Comparison of ENCODE assay signal across 10 cellular contexts in genomic region chr10:11335167-11335652, GRCh38.
DNase-seq lines count a peak whose midpoint lies in the region; ATAC-seq and TF ChIP-seq lines count a peak whose summit lies in the region.
"Had no signal": no experiment of that assay in that cellular context is flagged by ENCODE, and none has a peak within 500 bp of the region (broad histone marks: within the 10 kb centered on the region; RNA-seq: fewer than 3 reads in every experiment).

No MANE protein-coding gene starts in this region.

- ATAC-seq in stimulated activated effector memory CD8-positive, alpha-beta T cell treated with anti-CD3 and anti-CD28 coated beads, Interleukin-12 subunit alpha, Interleukin-12 subunit beta, amount 100 ng/mL, for 72 hours, result no peak

- H3K4me3 ChIP-seq in OCI-LY3 (ENCODE audit: low read length) (no peak overlapping the region), fibroblast of villous mesenchyme (ENCODE audit: low read depth, low read length) (no peak overlapping the region)
- H3K4me3 ChIP-seq: adrenal gland, skin epidermis had no signal

- H3K4me3 Mint-ChIP-seq in stimulated activated effector memory CD8-positive, alpha-beta T cell treated with anti-CD3 and anti-CD28 coated beads, Interleukin-12 subunit alpha, Interleukin-12 subunit beta, amount 100 ng/mL, for 72 hours, result no peak overlapping the region

- in situ Hi-C loops in G401 (cut with HindIII; ENCODE audit: low sequenced_read_pairs), result no loop called here

- no peak overlapping the region for H3K9ac ChIP-seq in OCI-LY3 (ENCODE audit: low read length)

- no peaks in the 10 kb centered on the region for H3K27me3 ChIP-seq in OCI-LY3 (ENCODE audit: low read depth, low read length)
- H3K27me3 ChIP-seq: adrenal gland had no signal

- peak overlapping the region; percentile 88 for H3K27ac Mint-ChIP-seq in stimulated activated effector memory CD8-positive, alpha-beta T cell treated with anti-CD3 and anti-CD28 coated beads, Interleukin-12 subunit alpha, Interleukin-12 subunit beta, amount 100 ng/mL, for 72 hours

- H3K27ac ChIP-seq in OCI-LY3 (ENCODE audit: low read length), result no peak overlapping the region
- H3K27ac ChIP-seq: adrenal gland had no signal

- H3K79me2 ChIP-seq in OCI-LY3 (ENCODE audit: low read length), result no peaks in the 10 kb centered on the region

- H3K9me3 ChIP-seq in OCI-LY3 (ENCODE audit: insufficient read depth, low read length), result no peaks in the 10 kb centered on the region
- H3K9me3 ChIP-seq: adrenal gland had no signal

- H3K36me3 ChIP-seq in OCI-LY3 (replicated peaks; ENCODE audit: low read depth, low read length), result no peaks in the 10 kb centered on the region
- H3K36me3 ChIP-seq: adrenal gland had no signal

- peak; percentile 56 for DNase-seq in activated CD8-positive, alpha-beta memory T cell treated with anti-CD3 and anti-CD28 coated beads for 24 hours
- DNase-seq in activated CD8-positive, alpha-beta memory T cell treated with anti-CD3 and anti-CD28 coated beads, Interleukin-2, amount 50 U/mL, for 4 hours, result no peak
- peak; percentile 46 for DNase-seq in fibroblast of villous mesenchyme (ENCODE audit: low read depth)
- DNase-seq in stimulated activated effector memory CD8-positive, alpha-beta T cell treated with anti-CD3 and anti-CD28 coated beads, Interleukin-12 subunit alpha, Interleukin-12 subunit beta, amount 100 ng/mL, for 72 hours (ENCODE audit: low spot score in 2 of 2), result no peak
- DNase-seq in G401 (ENCODE audit: low spot score), result no peak
- DNase-seq in SKM-1 (lab: John Stamatoyannopoulos, UW; ENCODE audit: unreplicated experiment), result no peak
- DNase-seq in NCI-H1694 treated with DMSO at 0.1 percent for 48 hours (lab: John Stamatoyannopoulos, UW), result no peak
- DNase-seq: adrenal gland had no signal

- 0 out of 2 replicates have a peak overlapping the region, but pooled peaks have one; percentile 39 for H3K4me2 ChIP-seq in OCI-LY3 (ENCODE audit: low read length)

- TF ChIP-seq CTCF in OCI-LY3 (IDR thresholded peaks at IDR 0.05; ENCODE audit: low read depth, low read length) (no peak), fibroblast of villous mesenchyme (IDR thresholded peaks at IDR 0.05; ENCODE audit: insufficient read depth, low read depth, low read length) (no peak)

- no peaks in the 10 kb centered on the region for H3K4me1 ChIP-seq in OCI-LY3 (ENCODE audit: low read length)
- H3K4me1 ChIP-seq: adrenal gland had no signal

- H3K4me1 Mint-ChIP-seq in stimulated activated effector memory CD8-positive, alpha-beta T cell treated with anti-CD3 and anti-CD28 coated beads, Interleukin-12 subunit alpha, Interleukin-12 subunit beta, amount 100 ng/mL, for 72 hours, result peaks cover 27% of the 10 kb centered on the region

- no peaks in the 10 kb centered on the region for H3K9me3 Mint-ChIP-seq in stimulated activated effector memory CD8-positive, alpha-beta T cell treated with anti-CD3 and anti-CD28 coated beads, Interleukin-12 subunit alpha, Interleukin-12 subunit beta, amount 100 ng/mL, for 72 hours

- peaks cover 35% of the 10 kb centered on the region for H3K36me3 Mint-ChIP-seq in stimulated activated effector memory CD8-positive, alpha-beta T cell treated with anti-CD3 and anti-CD28 coated beads, Interleukin-12 subunit alpha, Interleukin-12 subunit beta, amount 100 ng/mL, for 72 hours

- H4K20me1 ChIP-seq in OCI-LY3 (ENCODE audit: insufficient read depth, low read length), result no peaks in the 10 kb centered on the region

- H2AFZ ChIP-seq in OCI-LY3 (ENCODE audit: low read depth, low read length), result no peak overlapping the region

Comparison
In these comparisons a context has a peak if more than half of its experiments do, and no peak if none do; other contexts are left out.
1. DNase-seq: peak in activated CD8-positive, alpha-beta memory T cell treated with anti-CD3 and anti-CD28 coated beads for 24 hours (single experiment) and fibroblast of villous mesenchyme (single experiment); none in activated CD8-positive, alpha-beta memory T cell treated with anti-CD3 and anti-CD28 coated beads, Interleukin-2, amount 50 U/mL, for 4 hours (single experiment), stimulated activated effector memory CD8-positive, alpha-beta T cell treated with anti-CD3 and anti-CD28 coated beads, Interleukin-12 subunit alpha, Interleukin-12 subunit beta, amount 100 ng/mL, for 72 hours (0 of 2), G401 (single experiment), SKM-1 (single experiment) and NCI-H1694 treated with DMSO at 0.1 percent for 48 hours (single experiment).